20 cellular contexts compared by ENCODE assay signal in the genomic region with DNA sequence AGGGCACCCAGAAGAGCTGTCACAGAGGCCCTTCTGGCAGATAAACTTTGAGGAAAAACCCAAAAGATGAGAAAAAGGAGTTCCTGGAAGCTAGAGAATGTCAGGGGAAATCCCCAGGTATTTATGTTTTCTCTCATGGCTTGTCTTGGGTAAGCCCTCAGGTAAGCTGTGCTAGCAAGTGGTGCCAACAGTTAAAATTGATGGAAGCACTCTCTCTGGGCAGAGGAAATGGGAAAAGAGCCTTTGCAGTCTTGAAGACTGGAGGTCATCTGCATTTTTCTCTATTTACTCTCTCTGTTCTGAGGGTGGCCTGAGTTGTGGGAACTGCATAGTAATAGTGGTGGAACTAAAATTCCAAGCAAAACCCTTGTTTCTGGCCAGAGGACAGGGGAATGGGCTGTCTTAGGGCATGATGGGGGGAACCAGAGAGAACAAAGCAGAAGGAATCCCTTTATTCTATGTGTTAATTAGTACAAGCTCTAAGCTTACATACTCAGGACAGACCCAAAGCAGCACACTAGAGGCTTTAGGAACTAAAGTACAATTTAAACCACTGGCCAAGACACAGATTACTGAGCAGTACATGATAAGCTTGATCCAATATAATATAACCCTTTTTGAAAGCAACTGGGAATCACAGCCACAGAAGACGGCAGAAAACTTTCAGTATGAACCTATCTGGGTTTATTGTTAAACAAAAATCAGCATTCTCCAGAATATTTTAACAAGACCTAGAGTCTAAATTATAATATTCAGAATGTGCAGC. TPM values are rescaled to one million over a fixed set of nuclear protein-coding genes. Genes with fewer than 3 reads are reported as not detected.
"Had no signal": no experiment of that assay in that cellular context is flagged by ENCODE, and none has a peak within 500 bp of the region (broad histone marks: within the 10 kb centered on the region; RNA-seq: fewer than 3 reads in every experiment).

No MANE protein-coding gene starts in this region.

- H3K4me1 Mint-ChIP-seq: brain had no signal

- H3K27ac ChIP-seq: coronary artery, esophagus squamous epithelium, prostate gland, right lobe of liver had no signal

- H3K27ac Mint-ChIP-seq: activated naive CD8-positive, alpha-beta T cell; natural killer cell treated with Interleukin-12 subunit alpha and Interleukin-12 subunit beta and Interleukin-15 and Interleukin-18, amount 100 ng/mL, for 72 hours had no signal

- H3K36me3 Mint-ChIP-seq: natural killer cell treated with Interleukin-12 subunit alpha and Interleukin-12 subunit beta and Interleukin-15 and Interleukin-18, amount 100 ng/mL, for 72 hours had no signal

- H3K4me1 ChIP-seq: esophagus squamous epithelium, prostate gland had no signal

- DNase-seq: activated CD4-positive, alpha-beta T cell treated with anti-CD3 and anti-CD28 coated beads, Interleukin-2, amount 50 U/mL, for 1 hour; activated CD4-positive, CD25-positive, alpha-beta regulatory T cell; activated T-cell treated with anti-CD3 and anti-CD28 coated beads for 4 hours; amniotic stem cell; effector CD4-positive, alpha-beta T cell; esophagus squamous epithelium; hippocampal formation; kidney; mesenchymal stem cell; right lobe of liver had no signal

- H3K27me3 ChIP-seq: esophagus squamous epithelium, right lobe of liver had no signal

- H3K9me3 Mint-ChIP-seq: brain; central memory CD8-positive, alpha-beta T cell; natural killer cell treated with Interleukin-12 subunit alpha and Interleukin-12 subunit beta and Interleukin-15 and Interleukin-18, amount 100 ng/mL, for 72 hours had no signal

- H3K4me3 Mint-ChIP-seq: activated naive CD8-positive, alpha-beta T cell; brain; central memory CD8-positive, alpha-beta T cell; natural killer cell treated with Interleukin-12 subunit alpha and Interleukin-12 subunit beta and Interleukin-15 and Interleukin-18, amount 100 ng/mL, for 72 hours had no signal

- ATAC-seq: natural killer cell treated with Interleukin-12 subunit alpha and Interleukin-12 subunit beta and Interleukin-15 and Interleukin-18, amount 100 ng/mL, for 72 hours; right lobe of liver had no signal

- H3K36me3 ChIP-seq: prostate gland, right lobe of liver had no signal

- H3K4me3 ChIP-seq: coronary artery, esophagus squamous epithelium, prostate gland, right lobe of liver had no signal

- H3K27me3 Mint-ChIP-seq: activated naive CD8-positive, alpha-beta T cell; brain; central memory CD8-positive, alpha-beta T cell; natural killer cell treated with Interleukin-12 subunit alpha and Interleukin-12 subunit beta and Interleukin-15 and Interleukin-18, amount 100 ng/mL, for 72 hours had no signal

RNA-seq across cellular contexts. Expression of a gene that starts 53.3 kb away (rescaled TPM):
- total RNA-seq: endothelial cell of umbilical vein; T-helper 2 cell treated with Interferon-gamma antibody and Interleukin-4, amounts not matched to agents 100 ng/mL and 5 ng/mL, for 36 hours; ureter had no signal
- polyA plus RNA-seq: liver had no signal
